ENCODE assay signal across 8 cellular contexts in genomic region chrX:48003367-48003757, GRCh38. TPM values are rescaled to one million over a fixed set of nuclear protein-coding genes. Genes with fewer than 3 reads are reported as not detected.
DNase-seq lines count a peak whose midpoint lies in the region; ATAC-seq and FAIRE-seq lines count a peak whose summit lies in the region.

No MANE protein-coding gene starts in this region.

- no peaks in the 10 kb centered on the region for H3K27me3 Mint-ChIP-seq in activated T-helper 2 cell treated with anti-CD3 and anti-CD28 coated beads, Interferon-gamma antibody, Interleukin-2, Interleukin-4, amounts not matched to agents 10 μg/mL and 5 μg/mL and 100 μg/mL, durations not matched to agents 14 hours and 24 hours and 36 hours (ENCODE audit: low read depth)

- FAIRE-seq in GM19239 (lab: Jason Lieb, UNC): no peak

- ATAC-seq in HG02981 (IDR thresholded peaks at IDR 0.05; ENCODE audit: unreplicated experiment) (peak; percentile 14), left ventricle myocardium superior (peak; percentile 9)

- H3K4me3 ChIP-seq in GM08714 (ENCODE audit: low read length) (peak overlapping the region; percentile 72), skeletal muscle cell (ENCODE audit: low read depth, low read length) (peak overlapping the region; percentile 72)

- H3K27ac Mint-ChIP-seq in activated T-helper 2 cell treated with anti-CD3 and anti-CD28 coated beads, Interferon-gamma antibody, Interleukin-2, Interleukin-4, amounts not matched to agents 10 μg/mL and 5 μg/mL and 100 μg/mL, durations not matched to agents 14 hours and 24 hours and 36 hours: peak overlapping the region; percentile 98

- peak overlapping the region; percentile 99 for H3K4me3 Mint-ChIP-seq in activated T-helper 2 cell treated with anti-CD3 and anti-CD28 coated beads, Interferon-gamma antibody, Interleukin-2, Interleukin-4, amounts not matched to agents 10 μg/mL and 5 μg/mL and 100 μg/mL, durations not matched to agents 14 hours and 24 hours and 36 hours (ENCODE audit: low read depth)

- intact Hi-C loops in activated T-helper 2 cell treated with anti-CD3 and anti-CD28 coated beads, Interferon-gamma antibody, Interleukin-2, Interleukin-4, amounts not matched to agents 10 μg/mL and 5 μg/mL and 100 μg/mL, durations not matched to agents 14 hours and 24 hours and 36 hours (cut with micrococcal nuclease): no loop called here
- intact Hi-C loops in left ventricle myocardium superior (cut with micrococcal nuclease): no loop called here

- peaks cover 15% of the 10 kb centered on the region for H3K4me1 Mint-ChIP-seq in activated T-helper 2 cell treated with anti-CD3 and anti-CD28 coated beads, Interferon-gamma antibody, Interleukin-2, Interleukin-4, amounts not matched to agents 10 μg/mL and 5 μg/mL and 100 μg/mL, durations not matched to agents 14 hours and 24 hours and 36 hours (ENCODE audit: low read depth)

- peaks cover 36% of the 10 kb centered on the region for H3K36me3 Mint-ChIP-seq in activated T-helper 2 cell treated with anti-CD3 and anti-CD28 coated beads, Interferon-gamma antibody, Interleukin-2, Interleukin-4, amounts not matched to agents 10 μg/mL and 5 μg/mL and 100 μg/mL, durations not matched to agents 14 hours and 24 hours and 36 hours (ENCODE audit: low read depth)

- H3K9me3 Mint-ChIP-seq in activated T-helper 2 cell treated with anti-CD3 and anti-CD28 coated beads, Interferon-gamma antibody, Interleukin-2, Interleukin-4, amounts not matched to agents 10 μg/mL and 5 μg/mL and 100 μg/mL, durations not matched to agents 14 hours and 24 hours and 36 hours: no peaks in the 10 kb centered on the region

- DNase-seq in activated T-helper 2 cell treated with anti-CD3 and anti-CD28 coated beads, Interferon-gamma antibody, Interleukin-2, Interleukin-4, amounts not matched to agents 10 μg/mL and 5 μg/mL and 100 μg/mL, durations not matched to agents 14 hours and 24 hours and 36 hours (ENCODE audit: low spot score): no peak
- DNase-seq in left ventricle myocardium superior (no peak), skeletal muscle cell (ENCODE audit: low read depth) (no peak), GM19239 (ENCODE audit: insufficient read length, low spot score) (no peak), NCI-H510A treated with DMSO at 0.1 percent for 48 hours (lab: John Stamatoyannopoulos, UW) (no peak), NCI-H2029 treated with DMSO at 0.1 percent for 48 hours (lab: John Stamatoyannopoulos, UW) (no peak)

RNA-seq across cellular contexts. Expression of gene ZNF182, which starts 0.4 kb away (rescaled TPM):
- total RNA-seq in activated T-helper 2 cell treated with anti-CD3 and anti-CD28 coated beads, Interferon-gamma antibody, Interleukin-2, Interleukin-4, amounts not matched to agents 10 μg/mL and 5 μg/mL and 100 μg/mL, durations not matched to agents 14 hours and 24 hours and 36 hours: 5.9 and 6.0 TPM in 2 replicates
- 3.4 TPM for total RNA-seq in left ventricle myocardium superior

RNA-seq across cellular contexts. Expression of gene SPACA5, which starts 3.4 kb away (rescaled TPM):
- not detected in 2 replicates for total RNA-seq in activated T-helper 2 cell treated with anti-CD3 and anti-CD28 coated beads, Interferon-gamma antibody, Interleukin-2, Interleukin-4, amounts not matched to agents 10 μg/mL and 5 μg/mL and 100 μg/mL, durations not matched to agents 14 hours and 24 hours and 36 hours
- total RNA-seq in left ventricle myocardium superior: not detected
